17 cellular contexts compared by ENCODE assay signal in the genomic region with DNA sequence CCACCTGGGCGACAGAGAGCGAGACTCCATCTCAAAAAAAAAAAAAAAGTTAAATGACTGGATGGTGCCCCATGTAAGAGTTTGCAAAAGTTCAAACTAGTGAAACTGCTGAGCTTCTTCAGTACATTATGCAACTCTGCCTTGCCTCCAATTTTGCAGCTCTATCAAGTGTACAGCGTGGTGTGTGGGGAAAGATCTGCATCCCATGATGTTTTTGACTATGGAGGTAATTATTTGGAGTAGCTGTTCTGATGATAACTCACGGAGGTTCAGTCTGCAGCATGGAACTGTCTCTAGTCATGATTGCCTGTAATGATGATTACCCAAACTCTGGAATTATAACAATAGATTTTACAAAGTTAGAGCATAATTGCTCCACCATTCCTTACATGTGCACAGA.
DNase-seq lines count a peak whose midpoint lies in the region; ATAC-seq, FAIRE-seq and TF ChIP-seq lines count a peak whose summit lies in the region.
"Had no signal": no experiment of that assay in that cellular context is flagged by ENCODE, and none has a peak within 500 bp of the region (broad histone marks: within the 10 kb centered on the region; RNA-seq: fewer than 3 reads in every experiment).

No MANE protein-coding gene starts in this region.

- H3K4me1 Mint-ChIP-seq in activated naive CD8-positive, alpha-beta T cell (ENCODE audit: low read depth), result peaks cover 36% of the 10 kb centered on the region
- peaks cover 33% of the 10 kb centered on the region for H3K4me1 Mint-ChIP-seq in activated naive CD8-positive, alpha-beta T cell treated with anti-CD3 and anti-CD28 coated beads for 36 hours
- peaks cover 40% of the 10 kb centered on the region for H3K4me1 Mint-ChIP-seq in brain
- peaks cover 4 to 66% (median 49%) of the 10 kb centered on the region in 7 donors for H3K4me1 Mint-ChIP-seq in naive thymus-derived CD4-positive, alpha-beta T cell

- no peak for ATAC-seq in naive thymus-derived CD4-positive, alpha-beta T cell
- ATAC-seq in HG03139 (IDR thresholded peaks at IDR 0.05; ENCODE audit: unreplicated experiment), result no peak

- intact Hi-C loops in naive thymus-derived CD4-positive, alpha-beta T cell (cut with micrococcal nuclease), result no loop called here

- TF ChIP-seq EP300 in tibial nerve (IDR thresholded peaks at IDR 0.05), result no peak

- no peaks in the 10 kb centered on the region for H3K9me3 Mint-ChIP-seq in activated naive CD8-positive, alpha-beta T cell (ENCODE audit: low read depth)
- no peaks in the 10 kb centered on the region for H3K9me3 Mint-ChIP-seq in activated naive CD8-positive, alpha-beta T cell treated with anti-CD3 and anti-CD28 coated beads for 36 hours
- peaks cover 0 to 3% (median 0%) of the 10 kb centered on the region in 5 experiments for H3K9me3 Mint-ChIP-seq in brain
- H3K9me3 Mint-ChIP-seq in naive thymus-derived CD4-positive, alpha-beta T cell, result no peaks in the 10 kb centered on the region

- 89 to 97% methylated on average over 4 of the region's 4 CpGs for WGBS in tibial nerve, 2 donors

- POLR2A ChIA-PET in naive thymus-derived CD4-positive, alpha-beta T cell (lab: Charles Lee), result no interaction called here

- H3K27me3 ChIP-seq in naive thymus-derived CD4-positive, alpha-beta T cell (ENCODE audit: control insufficient read depth in 2 of 2, insufficient read depth in 2 of 2, low read length in 2 of 2), result no peaks in the 10 kb centered on the region
- no peaks in the 10 kb centered on the region for H3K27me3 ChIP-seq in tibial nerve
- H3K27me3 ChIP-seq: BLaER1, SJCRH30 had no signal

- no peak overlapping the region for H3K27ac ChIP-seq in naive thymus-derived CD4-positive, alpha-beta T cell (ENCODE audit: low read depth, low read length)
- H3K27ac ChIP-seq in tibial nerve, result no peak overlapping the region
- H3K27ac ChIP-seq: BLaER1 had no signal

- no peak for TF ChIP-seq CTCF in brain (conservative IDR thresholded peaks at IDR 0.05)
- no peak for TF ChIP-seq CTCF in tibial nerve (IDR thresholded peaks at IDR 0.05)

- no peak for TF ChIP-seq POLR2A in tibial nerve (IDR thresholded peaks at IDR 0.05)

- no peaks in the 10 kb centered on the region for H3K4me1 ChIP-seq in naive thymus-derived CD4-positive, alpha-beta T cell (ENCODE audit: control insufficient read depth in 2 of 2, insufficient read depth in 2 of 2, low read length in 2 of 2)
- H3K4me1 ChIP-seq in tibial nerve, result peaks cover 0 to 15% (median 4%) of the 10 kb centered on the region in 4 donors

- no peaks in the 10 kb centered on the region for H3K27me3 Mint-ChIP-seq in activated naive CD8-positive, alpha-beta T cell
- no peaks in the 10 kb centered on the region for H3K27me3 Mint-ChIP-seq in activated naive CD8-positive, alpha-beta T cell treated with anti-CD3 and anti-CD28 coated beads for 36 hours
- H3K27me3 Mint-ChIP-seq in brain, result peaks cover 2% of the 10 kb centered on the region
- H3K27me3 Mint-ChIP-seq in naive thymus-derived CD4-positive, alpha-beta T cell, result no peaks in the 10 kb centered on the region

- FAIRE-seq in urothelium cell line (lab: Jason Lieb, UNC), result no peak
- FAIRE-seq: D721Med, H54 had no signal

- peaks cover 2% of the 10 kb centered on the region for H3K36me3 Mint-ChIP-seq in activated naive CD8-positive, alpha-beta T cell
- H3K36me3 Mint-ChIP-seq in activated naive CD8-positive, alpha-beta T cell treated with anti-CD3 and anti-CD28 coated beads for 36 hours, result no peaks in the 10 kb centered on the region
- H3K36me3 Mint-ChIP-seq in brain, result no peaks in the 10 kb centered on the region
- H3K36me3 Mint-ChIP-seq in naive thymus-derived CD4-positive, alpha-beta T cell, result peaks cover 0 to 12% (median 5%) of the 10 kb centered on the region in 5 donors

- H3K36me3 ChIP-seq in naive thymus-derived CD4-positive, alpha-beta T cell (ENCODE audit: control insufficient read depth in 2 of 3, insufficient read depth in 3 of 3, low read length in 3 of 3), result peaks cover 0 to 4% (median 0%) of the 10 kb centered on the region in 3 experiments
- H3K36me3 ChIP-seq in tibial nerve, result no peaks in the 10 kb centered on the region
- H3K36me3 ChIP-seq: SJCRH30 had no signal

- no peak overlapping the region for H3K4me3 ChIP-seq in naive thymus-derived CD4-positive, alpha-beta T cell (ENCODE audit: low read length)
- no peak overlapping the region for H3K4me3 ChIP-seq in tibial nerve
- H3K4me3 ChIP-seq: BLaER1, SJCRH30 had no signal

- DNase-seq in activated naive CD8-positive, alpha-beta T cell treated with anti-CD3 and anti-CD28 coated beads for 36 hours, result no peak
- DNase-seq in naive thymus-derived CD4-positive, alpha-beta T cell, result no peak
- DNase-seq in urothelium cell line (ENCODE audit: low spot score) (no peak), tibial nerve (ENCODE audit: low spot score in 2 of 2) (no peak)
- DNase-seq: DMS79 treated with DMSO at 0.1 percent for 48 hours, KG1, NCI-H1417 treated with DMSO at 0.1 percent for 48 hours, NCI-H187 treated with DMSO at 0.1 percent for 48 hours, NCI-H226, NCI-H524 treated with DMSO at 0.1 percent for 48 hours, SJCRH30 had no signal

- CTCF ChIA-PET in naive thymus-derived CD4-positive, alpha-beta T cell (lab: Charles Lee), result interaction anchor here (0.6 to 1.0 kb wide), 3 partner anchors 59 to 151 kb away, joined by 3 to 6 read pairs (median 4); no protein-coding TSS in a partner anchor

- peak overlapping the region; percentile 35 for H3K27ac Mint-ChIP-seq in activated naive CD8-positive, alpha-beta T cell
- no peak overlapping the region for H3K27ac Mint-ChIP-seq in activated naive CD8-positive, alpha-beta T cell treated with anti-CD3 and anti-CD28 coated beads for 36 hours
- H3K27ac Mint-ChIP-seq in brain, result peak overlapping the region in 3 of 5 experiments; percentile 11 to 50 (median 15)
- H3K27ac Mint-ChIP-seq in naive thymus-derived CD4-positive, alpha-beta T cell, result peak overlapping the region in 5 of 9 donors; percentile 25 to 75 (median 56)

- no peak overlapping the region for H3K4me3 Mint-ChIP-seq in activated naive CD8-positive, alpha-beta T cell
- H3K4me3 Mint-ChIP-seq in activated naive CD8-positive, alpha-beta T cell treated with anti-CD3 and anti-CD28 coated beads for 36 hours, result no peak overlapping the region
- no peak overlapping the region for H3K4me3 Mint-ChIP-seq in brain
- H3K4me3 Mint-ChIP-seq in naive thymus-derived CD4-positive, alpha-beta T cell, result no peak overlapping the region

- no peaks in the 10 kb centered on the region for H3K9me3 ChIP-seq in naive thymus-derived CD4-positive, alpha-beta T cell (ENCODE audit: control insufficient read depth in 2 of 3, low read length in 3 of 3)
- H3K9me3 ChIP-seq in tibial nerve, result no peaks in the 10 kb centered on the region
- H3K9me3 ChIP-seq: BLaER1, SJCRH30 had no signal
